In genomic region chr2:39542523-39542922, GRCh38 we compare ENCODE assay signal across 18 cellular contexts.
DNase-seq lines count a peak whose midpoint lies in the region; ATAC-seq and TF ChIP-seq lines count a peak whose summit lies in the region.
"Had no signal": no experiment of that assay in that cellular context is flagged by ENCODE, and none has a peak within 500 bp of the region (broad histone marks: within the 10 kb centered on the region; RNA-seq: fewer than 3 reads in every experiment).

No MANE protein-coding gene starts in this region.

- H3K27ac ChIP-seq in left ventricle myocardium inferior (replicated peaks) (peak overlapping the region; percentile 91), heart right ventricle (peak overlapping the region in 2 of 10 donors; percentile 82 to 91), esophagus muscularis mucosa (replicated peaks in 1 of 4) (no peak overlapping the region), MM.1S (ENCODE audit: low read length) (no peak overlapping the region)
- H3K27ac ChIP-seq: A549, C4-2B, GM23248, Peyer's patch, SK-N-MC had no signal

- no peaks in the 10 kb centered on the region for H3K36me3 ChIP-seq in left ventricle myocardium inferior
- no peaks in the 10 kb centered on the region for H3K36me3 ChIP-seq in heart right ventricle
- H3K36me3 ChIP-seq in esophagus muscularis mucosa, result no peaks in the 10 kb centered on the region
- H3K36me3 ChIP-seq in MM.1S (replicated peaks; ENCODE audit: insufficient read depth, low read length), result no peaks in the 10 kb centered on the region
- H3K36me3 ChIP-seq: Peyer's patch had no signal

- no peak overlapping the region for H3K4me2 ChIP-seq in MM.1S (ENCODE audit: low read depth, low read length)
- H3K4me2 ChIP-seq: A549 had no signal

- TF ChIP-seq EP300 in esophagus muscularis mucosa (IDR thresholded peaks at IDR 0.05), result no peak

- no peaks in the 10 kb centered on the region for H3K27me3 ChIP-seq in left ventricle myocardium inferior (ENCODE audit: low read depth)
- H3K27me3 ChIP-seq in heart right ventricle, result no peaks in the 10 kb centered on the region
- H3K27me3 ChIP-seq in esophagus muscularis mucosa, result no peaks in the 10 kb centered on the region
- H3K27me3 ChIP-seq in MM.1S (replicated peaks; ENCODE audit: insufficient read depth, low read length), result no peaks in the 10 kb centered on the region
- H3K27me3 ChIP-seq: Peyer's patch had no signal

- no peak for TF ChIP-seq CTCF in left ventricle myocardium inferior (IDR thresholded peaks at IDR 0.05; ENCODE audit: borderline replicate concordance)
- TF ChIP-seq CTCF in heart right ventricle (IDR thresholded peaks at IDR 0.05), result no peak
- no peak for TF ChIP-seq CTCF in esophagus muscularis mucosa (IDR thresholded peaks at IDR 0.05)
- TF ChIP-seq CTCF in MM.1S (IDR thresholded peaks at IDR 0.05; ENCODE audit: low read length), result no peak

- H3K4me3 ChIP-seq in left ventricle myocardium inferior (no peak overlapping the region), heart right ventricle (no peak overlapping the region), esophagus muscularis mucosa (no peak overlapping the region), MM.1S (ENCODE audit: low read length) (no peak overlapping the region)
- H3K4me3 ChIP-seq: A549, GM23248, Peyer's patch, SK-N-MC had no signal

- H3K9me2 ChIP-seq in MM.1S (replicated peaks; ENCODE audit: insufficient read depth, low read length), result no peaks in the 10 kb centered on the region

- no peak for DNase-seq in left ventricle myocardium inferior
- no peak for DNase-seq in heart right ventricle
- peak; percentile 79 for DNase-seq in NCI-H526 treated with DMSO at 0.1 percent for 48 hours (lab: John Stamatoyannopoulos, UW)
- DNase-seq in esophagus muscularis mucosa (ENCODE audit: extremely low spot score), result peak; percentile 10
- DNase-seq in KG1 (lab: John Stamatoyannopoulos, UW), result no peak
- DNase-seq in MM.1S, result no peak
- no peak for DNase-seq in NCI-H187 (lab: John Stamatoyannopoulos, UW)
- DNase-seq: GM23248, NCI-H1436 treated with DMSO at 0.1 percent for 48 hours, NCI-H226, NCI-H748 treated with DMSO at 0.1 percent for 48 hours, Peyer's patch, Right ventricle myocardium superior, T-helper 1 cell had no signal

- intact Hi-C loops in left ventricle myocardium inferior (cut with micrococcal nuclease) (no loop called here), heart right ventricle (cut with DNase I) (no loop called here), esophagus muscularis mucosa (cut with DNase I) (no loop called here)

- no peaks in the 10 kb centered on the region for H3F3A ChIP-seq in MM.1S (ENCODE audit: insufficient read depth, low read length)

- no peaks in the 10 kb centered on the region for H4K20me1 ChIP-seq in MM.1S (ENCODE audit: insufficient read depth, low read length)

- ATAC-seq in heart right ventricle, result no peak
- ATAC-seq: A549, HCT116 had no signal

- H3K4me1 ChIP-seq in left ventricle myocardium inferior (peaks cover 29% of the 10 kb centered on the region), heart right ventricle (peaks cover 0 to 32% (median 15%) of the 10 kb centered on the region in 9 donors), esophagus muscularis mucosa (peaks cover 0 to 15% (median 0%) of the 10 kb centered on the region in 4 donors), MM.1S (ENCODE audit: low read length) (peaks cover 9% of the 10 kb centered on the region; the same call in 1 of the 2 replicates)
- H3K4me1 ChIP-seq: A549, Peyer's patch had no signal

- no peak for TF ChIP-seq POLR2A in esophagus muscularis mucosa (IDR thresholded peaks at IDR 0.05; ENCODE audit: low read depth)

- H3K9me3 ChIP-seq in left ventricle myocardium inferior (replicated peaks) (no peaks in the 10 kb centered on the region), heart right ventricle (peaks cover 0 to under 1% (median 0%) of the 10 kb centered on the region in 11 donors), esophagus muscularis mucosa (no peaks in the 10 kb centered on the region), MM.1S (replicated peaks; ENCODE audit: insufficient read depth, low read length) (no peaks in the 10 kb centered on the region)
- H3K9me3 ChIP-seq: Peyer's patch had no signal

- no peaks in the 10 kb centered on the region for H3K79me2 ChIP-seq in MM.1S (ENCODE audit: low read length)

- WGBS in heart right ventricle, 2 donors, result 91 to 97% methylated on average over 2 of the region's 2 CpGs
- WGBS in esophagus muscularis mucosa, result 93% methylated on average over 2 of the region's 2 CpGs

- no peak overlapping the region for H2AFZ ChIP-seq in MM.1S (ENCODE audit: low read length)
- H2AFZ ChIP-seq: GM23248 had no signal

- no peak overlapping the region for H3K9ac ChIP-seq in MM.1S (ENCODE audit: low read length)
- H3K9ac ChIP-seq: GM23248 had no signal

Comparison
In these comparisons a context has a peak if more than half of its experiments do, and no peak if none do; other contexts are left out.
1. DNase-seq: peak in NCI-H526 treated with DMSO at 0.1 percent for 48 hours (single experiment) and esophagus muscularis mucosa (single experiment); none in left ventricle myocardium inferior (single experiment), heart right ventricle (0 of 2), KG1 (single experiment), MM.1S (single experiment) and NCI-H187 (0 of 2).